1 cellular context compared by ENCODE assay signal in the genomic region with DNA sequence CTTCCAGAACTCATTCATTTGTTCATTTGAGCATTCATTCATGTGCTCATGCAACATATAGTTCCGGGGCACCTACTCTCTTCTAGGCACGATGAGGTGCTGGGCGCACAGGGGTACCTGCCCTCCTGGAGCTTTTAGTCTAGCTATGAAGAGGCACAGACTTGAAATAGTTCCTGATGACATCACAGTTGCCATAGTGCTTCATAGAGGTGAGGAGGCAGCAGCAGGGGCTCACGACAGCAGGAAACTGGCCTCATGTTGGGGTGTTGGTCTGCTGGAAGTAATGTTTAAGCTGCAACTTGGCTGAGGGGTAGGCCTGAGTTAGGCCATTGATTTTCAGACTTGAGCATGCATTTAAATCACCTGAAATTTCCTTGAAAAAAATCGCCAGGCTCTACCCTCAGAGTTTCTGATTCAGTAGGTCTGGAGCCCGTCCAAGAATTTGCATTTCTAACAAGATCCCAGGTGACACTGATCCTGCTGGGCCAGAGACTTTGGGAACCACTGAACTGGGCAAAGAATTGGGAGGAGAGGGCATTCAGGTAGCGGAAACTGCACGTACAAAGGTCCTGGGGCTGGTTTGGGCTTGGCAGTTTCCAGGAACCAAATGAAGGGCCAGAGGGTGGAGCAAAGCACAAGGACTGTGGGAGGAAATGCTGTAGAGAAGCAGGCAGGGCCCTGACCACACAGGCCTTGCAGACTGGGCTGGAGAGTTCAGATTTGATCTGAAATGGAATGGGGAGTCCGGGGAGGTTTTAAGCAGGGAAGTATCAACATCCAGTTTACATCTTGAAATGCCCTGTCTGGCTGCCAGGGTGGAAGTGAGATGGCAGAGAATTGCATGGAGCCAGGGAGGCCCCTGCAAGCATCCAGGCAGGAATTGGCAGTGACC.
TF ChIP-seq lines count a peak whose summit lies in the region.

No MANE protein-coding gene starts in this region.

TF ChIP-seq in HepG2, 621 proteins besides CTCF, POLR2A, EP300 and RAD21:
- TF ChIP-seq CREB1 (IDR thresholded peaks at IDR 0.05) = peak; percentile 19; the same call in 1 of the 2 replicates
- TF ChIP-seq CREB1 (CRISPR knock-in tag; IDR thresholded peaks at IDR 0.05) = no peak
- TF ChIP-seq, protein P1, sequence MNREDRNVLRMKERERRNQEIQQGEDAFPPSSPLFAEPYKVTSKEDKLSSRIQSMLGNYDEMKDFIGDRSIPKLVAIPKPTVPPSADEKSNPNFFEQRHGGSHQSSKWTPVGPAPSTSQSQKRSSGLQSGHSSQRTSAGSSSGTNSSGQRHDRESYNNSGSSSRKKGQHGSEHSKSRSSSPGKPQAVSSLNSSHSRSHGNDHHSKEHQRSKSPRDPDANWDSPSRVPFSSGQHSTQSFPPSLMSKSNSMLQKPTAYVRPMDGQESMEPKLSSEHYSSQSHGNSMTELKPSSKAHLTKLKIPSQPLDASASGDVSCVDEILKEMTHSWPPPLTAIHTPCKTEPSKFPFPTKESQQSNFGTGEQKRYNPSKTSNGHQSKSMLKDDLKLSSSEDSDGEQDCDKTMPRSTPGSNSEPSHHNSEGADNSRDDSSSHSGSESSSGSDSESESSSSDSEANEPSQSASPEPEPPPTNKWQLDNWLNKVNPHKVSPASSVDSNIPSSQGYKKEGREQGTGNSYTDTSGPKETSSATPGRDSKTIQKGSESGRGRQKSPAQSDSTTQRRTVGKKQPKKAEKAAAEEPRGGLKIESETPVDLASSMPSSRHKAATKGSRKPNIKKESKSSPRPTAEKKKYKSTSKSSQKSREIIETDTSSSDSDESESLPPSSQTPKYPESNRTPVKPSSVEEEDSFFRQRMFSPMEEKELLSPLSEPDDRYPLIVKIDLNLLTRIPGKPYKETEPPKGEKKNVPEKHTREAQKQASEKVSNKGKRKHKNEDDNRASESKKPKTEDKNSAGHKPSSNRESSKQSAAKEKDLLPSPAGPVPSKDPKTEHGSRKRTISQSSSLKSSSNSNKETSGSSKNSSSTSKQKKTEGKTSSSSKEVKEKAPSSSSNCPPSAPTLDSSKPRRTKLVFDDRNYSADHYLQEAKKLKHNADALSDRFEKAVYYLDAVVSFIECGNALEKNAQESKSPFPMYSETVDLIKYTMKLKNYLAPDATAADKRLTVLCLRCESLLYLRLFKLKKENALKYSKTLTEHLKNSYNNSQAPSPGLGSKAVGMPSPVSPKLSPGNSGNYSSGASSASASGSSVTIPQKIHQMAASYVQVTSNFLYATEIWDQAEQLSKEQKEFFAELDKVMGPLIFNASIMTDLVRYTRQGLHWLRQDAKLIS (CRISPR knock-in tag; IDR thresholded peaks at IDR 0.05) = no peak
